In genomic region chr4:44421330-44421729, GRCh38 we compare ENCODE assay signal across 36 cellular contexts. TPM values are rescaled to one million over a fixed set of nuclear protein-coding genes. Genes with fewer than 3 reads are reported as not detected.
"Had no signal": no experiment of that assay in that cellular context is flagged by ENCODE, and none has a peak within 500 bp of the region (broad histone marks: within the 10 kb centered on the region; RNA-seq: fewer than 3 reads in every experiment).

No MANE protein-coding gene starts in this region.

- H3K36me3 ChIP-seq: MG63 had no signal

- H3K27me3 ChIP-seq: MG63 had no signal

- DNase-seq: Karpas-422, Kasumi-1, MG63, MM.1S, MV-4-11, NCI-H1048, NCI-H1092, NCI-H1092 treated with DMSO at 0.1 percent for 48 hours, NCI-H1105, NCI-H1105 treated with DMSO at 0.1 percent for 48 hours, NCI-H1417, NCI-H1417 treated with DMSO at 0.1 percent for 48 hours, NCI-H1436, NCI-H1436 treated with DMSO at 0.1 percent for 48 hours, NCI-H146, NCI-H1694, NCI-H1694 treated with DMSO at 0.1 percent for 48 hours, NCI-H187, NCI-H187 treated with DMSO at 0.1 percent for 48 hours, NCI-H1930, NCI-H2029, NCI-H2029 treated with DMSO at 0.1 percent for 48 hours, NCI-H2081, NCI-H2081 treated with DMSO at 0.1 percent for 48 hours, NCI-H2107, NCI-H2171, NCI-H2171 treated with DMSO at 0.1 percent for 48 hours, NCI-H2227 treated with DMSO at 0.1 percent for 48 hours, NCI-H226, NCI-H345, NCI-H446, NCI-H446 treated with DMSO at 0.1 percent for 48 hours, NCI-H510A had no signal

- H3K9ac ChIP-seq: KMS-11 had no signal

- H3K4me2 ChIP-seq: KMS-11 had no signal

- H3K9me3 ChIP-seq: MG63 had no signal

- H3K27ac ChIP-seq: KMS-11 had no signal

- H3K4me3 ChIP-seq: MG63 had no signal

RNA-seq across cellular contexts. Expression of gene KCTD8, which starts 27.3 kb away (rescaled TPM):
- total RNA-seq: LHCN-M2, M059J had no signal
